In genomic region chr3:180036092-180036677, GRCh38 we compare ENCODE assay signal across 8 cellular contexts. TPM values are rescaled to one million over a fixed set of nuclear protein-coding genes. Genes with fewer than 3 reads are reported as not detected.
A peak's percentile ranks its signal among the peaks of the same experiment; 100 is the strongest.
DNase-seq lines count a peak whose midpoint lies in the region; ATAC-seq and TF ChIP-seq lines count a peak whose summit lies in the region.

No MANE protein-coding gene starts in this region.

- H3K27me3 Mint-ChIP-seq in activated CD8-positive, alpha-beta T cell treated with anti-CD3 and anti-CD28 coated beads, Interleukin-2, amount 10 ng/mL, durations not matched to agents 7 days and 5 days (ENCODE audit: low read depth): peaks cover 38% of the 10 kb centered on the region
- H3K27me3 Mint-ChIP-seq in neural progenitor cell (ENCODE audit: insufficient read depth, low read depth): peaks cover 27% of the 10 kb centered on the region

- no peak overlapping the region for H3K27ac ChIP-seq in neural progenitor cell

- DNase-seq in DMS114 treated with DMSO at 0.1 percent for 48 hours (lab: John Stamatoyannopoulos, UW; ENCODE audit: unreplicated experiment) (peak; percentile 6), neural progenitor cell (ENCODE audit: low spot score) (peak; percentile 49), GM10248 (ENCODE audit: extremely low spot score) (no peak), hippocampal formation (lab: John Stamatoyannopoulos, UW) (no peak), anterior cingulate cortex (lab: John Stamatoyannopoulos, UW) (no peak)
- DNase-seq in activated CD8-positive, alpha-beta T cell treated with anti-CD3 and anti-CD28 coated beads, Interleukin-2, amount 10 ng/mL, durations not matched to agents 7 days and 5 days: no peak

- no peaks in the 10 kb centered on the region for H3K9me3 ChIP-seq in neural progenitor cell (ENCODE audit: low read depth)

- peaks cover 11% of the 10 kb centered on the region for H3K4me1 Mint-ChIP-seq in activated CD8-positive, alpha-beta T cell treated with anti-CD3 and anti-CD28 coated beads, Interleukin-2, amount 10 ng/mL, durations not matched to agents 7 days and 5 days (ENCODE audit: low read depth)
- H3K4me1 Mint-ChIP-seq in neural progenitor cell: peaks cover 12% of the 10 kb centered on the region

- peaks cover 78% of the 10 kb centered on the region for H3K27me3 ChIP-seq in neural progenitor cell

- peak overlapping the region; percentile 57 for H3K4me3 ChIP-seq in neural progenitor cell

- H3K4me2 ChIP-seq in neural progenitor cell: peak overlapping the region; percentile 76

- no peaks in the 10 kb centered on the region for H3K9me3 Mint-ChIP-seq in activated CD8-positive, alpha-beta T cell treated with anti-CD3 and anti-CD28 coated beads, Interleukin-2, amount 10 ng/mL, durations not matched to agents 7 days and 5 days (ENCODE audit: insufficient read depth)
- no peaks in the 10 kb centered on the region for H3K9me3 Mint-ChIP-seq in neural progenitor cell

- no peak overlapping the region for H3K27ac Mint-ChIP-seq in activated CD8-positive, alpha-beta T cell treated with anti-CD3 and anti-CD28 coated beads, Interleukin-2, amount 10 ng/mL, durations not matched to agents 7 days and 5 days
- no peak overlapping the region for H3K27ac Mint-ChIP-seq in neural progenitor cell

- no peaks in the 10 kb centered on the region for H3K79me2 ChIP-seq in neural progenitor cell (ENCODE audit: low read depth)

- H3K4me3 Mint-ChIP-seq in activated CD8-positive, alpha-beta T cell treated with anti-CD3 and anti-CD28 coated beads, Interleukin-2, amount 10 ng/mL, durations not matched to agents 7 days and 5 days: peak overlapping the region; percentile 34
- peak overlapping the region; percentile 92 for H3K4me3 Mint-ChIP-seq in neural progenitor cell

- ATAC-seq in GM19372 (IDR thresholded peaks at IDR 0.05; ENCODE audit: low read depth, unreplicated experiment) (peak; percentile 57), HG03378 (IDR thresholded peaks at IDR 0.05; ENCODE audit: unreplicated experiment) (peak; percentile 46)
- no peak for ATAC-seq in activated CD8-positive, alpha-beta T cell treated with anti-CD3 and anti-CD28 coated beads, Interleukin-2, amount 10 ng/mL, durations not matched to agents 7 days and 5 days

- CTCF ChIA-PET in activated CD8-positive, alpha-beta T cell treated with anti-CD3 and anti-CD28 coated beads, Interleukin-2, amount 10 ng/mL, durations not matched to agents 7 days and 5 days (lab: Charles Lee): interaction anchor here (1.2 kb wide), 1 partner anchor 225 kb away, joined by 3 read pairs; no protein-coding TSS in a partner anchor
- CTCF ChIA-PET in GM10248 (lab: Yijun Ruan, JAX): interaction anchor here (0.7 kb wide), 1 partner anchor 76 kb away, joined by 3 read pairs; no protein-coding TSS in a partner anchor

- H3K4me1 ChIP-seq in neural progenitor cell: peaks cover 8% of the 10 kb centered on the region

- no peak overlapping the region for H3K9ac ChIP-seq in neural progenitor cell

- POLR2A ChIA-PET in activated CD8-positive, alpha-beta T cell treated with anti-CD3 and anti-CD28 coated beads, Interleukin-2, amount 10 ng/mL, durations not matched to agents 7 days and 5 days (lab: Charles Lee): no interaction called here
- POLR2A ChIA-PET in GM10248 (lab: Yijun Ruan, JAX): no interaction called here

- peaks cover 22% of the 10 kb centered on the region for H3F3A ChIP-seq in neural progenitor cell (ENCODE audit: low read depth)

- H2AFZ ChIP-seq in neural progenitor cell (replicated peaks): no peak overlapping the region

- H3K36me3 Mint-ChIP-seq in activated CD8-positive, alpha-beta T cell treated with anti-CD3 and anti-CD28 coated beads, Interleukin-2, amount 10 ng/mL, durations not matched to agents 7 days and 5 days (ENCODE audit: low read depth): no peaks in the 10 kb centered on the region
- H3K36me3 Mint-ChIP-seq in neural progenitor cell: no peaks in the 10 kb centered on the region

- H4K20me1 ChIP-seq in neural progenitor cell (ENCODE audit: low read depth): peaks cover 11% of the 10 kb centered on the region

- TF ChIP-seq CTCF in neural progenitor cell (IDR thresholded peaks at IDR 0.05) (no peak), GM10248 (IDR thresholded peaks at IDR 0.05; ENCODE audit: control extremely low read depth, extremely low read depth, low read depth, missing control alignments) (no peak)

- no peaks in the 10 kb centered on the region for H3K36me3 ChIP-seq in neural progenitor cell

RNA-seq across cellular contexts. Expression of gene PEX5L, which starts 0.6 kb away (rescaled TPM):
- total RNA-seq in activated CD8-positive, alpha-beta T cell treated with anti-CD3 and anti-CD28 coated beads, Interleukin-2, amount 10 ng/mL, durations not matched to agents 7 days and 5 days: not detected
- total RNA-seq in neural progenitor cell (ENCODE audit: low replicate concordance): 0.62 and 0.90 TPM in 2 replicates

Comparison
In these comparisons a context has a peak if more than half of its experiments do, and no peak if none do; other contexts are left out.
1. DNase-seq: peak in DMS114 treated with DMSO at 0.1 percent for 48 hours (single experiment) and neural progenitor cell (single experiment); none in activated CD8-positive, alpha-beta T cell treated with anti-CD3 and anti-CD28 coated beads, Interleukin-2, amount 10 ng/mL, durations not matched to agents 7 days and 5 days (single experiment), GM10248 (single experiment), hippocampal formation (0 of 2) and anterior cingulate cortex (0 of 58).